Comparison of ENCODE assay signal across 28 cellular contexts in the genomic region with DNA sequence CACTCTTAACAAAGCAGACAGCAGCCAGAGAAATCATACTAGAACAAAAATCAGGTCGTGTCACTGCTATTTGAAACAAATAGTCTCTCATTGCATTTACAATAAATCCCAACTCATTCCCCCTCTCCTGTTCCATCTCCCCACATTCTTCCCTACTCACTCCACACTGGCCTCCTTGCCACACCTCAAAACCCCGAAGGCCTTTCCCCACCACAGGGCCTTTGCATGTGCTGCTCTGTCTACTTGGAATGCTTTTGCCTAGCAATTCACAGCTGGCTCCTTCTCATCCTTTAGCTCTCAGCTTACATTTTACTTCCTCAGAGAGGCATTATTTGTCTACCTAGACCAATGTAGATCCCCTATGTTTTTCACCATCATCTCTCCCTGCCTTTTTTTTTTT.
"Had no signal": no experiment of that assay in that cellular context is flagged by ENCODE, and none has a peak within 500 bp of the region (broad histone marks: within the 10 kb centered on the region; RNA-seq: fewer than 3 reads in every experiment).

No MANE protein-coding gene starts in this region.

- DNase-seq: activated CD4-positive, alpha-beta memory T cell treated with anti-CD3 and anti-CD28 coated beads for 36 hours; activated CD4-positive, alpha-beta T cell treated with anti-CD3 and anti-CD28 coated beads, Interleukin-2, amount 10 ng/mL, durations not matched to agents 24 days and 14 days; activated CD8-positive, alpha-beta memory T cell treated with anti-CD3 and anti-CD28 coated beads, Interleukin-2, amount 50 U/mL, for 4 hours; activated effector memory CD4-positive, alpha-beta T cell treated with anti-CD3 and anti-CD28 coated beads, Interleukin-2, amount 50 U/mL, for 16 hours; activated naive CD4-positive, alpha-beta T cell; activated T-cell treated with anti-CD3 and anti-CD28 coated beads for 4 hours; activated T-cell treated with anti-CD3 and anti-CD28 coated beads, Interleukin-2, amount 50 U/mL, for 4 hours; anterior cingulate cortex; caudate nucleus; NCI-H1092 treated with DMSO at 0.1 percent for 48 hours; NCI-H1417; NCI-H146; NCI-H187; NCI-H2029 treated with DMSO at 0.1 percent for 48 hours; NCI-H2107; NCI-H2171; NCI-H510A; NCI-H526; NCI-H748 treated with DMSO at 0.1 percent for 48 hours; NK-92 treated with Interleukin-12 subunit alpha and Interleukin-12 subunit beta, amount 100 ng/mL, for 24 hours; PC-9; SHP77; SJCRH30; SW 1271 had no signal

- H3K9me3 ChIP-seq: SJCRH30 had no signal

- H3K4me1 Mint-ChIP-seq: activated CD4-positive, alpha-beta T cell treated with anti-CD3 and anti-CD28 coated beads, Interleukin-2, amount 10 ng/mL, durations not matched to agents 24 days and 14 days; brain had no signal

- H3K4me1 ChIP-seq: SJCRH30 had no signal

- H3K4me3 ChIP-seq: K562, PC-9, SJCRH30 had no signal

- H3K27me3 Mint-ChIP-seq: activated CD4-positive, alpha-beta memory T cell treated with anti-CD3 and anti-CD28 coated beads for 36 hours; activated CD4-positive, alpha-beta T cell treated with anti-CD3 and anti-CD28 coated beads, Interleukin-2, amount 10 ng/mL, durations not matched to agents 24 days and 14 days; brain had no signal

- H3K4me3 Mint-ChIP-seq: activated CD4-positive, alpha-beta memory T cell treated with anti-CD3 and anti-CD28 coated beads for 36 hours; activated CD4-positive, alpha-beta T cell treated with anti-CD3 and anti-CD28 coated beads, Interleukin-2, amount 10 ng/mL, durations not matched to agents 24 days and 14 days; activated T-cell treated with anti-CD3 and anti-CD28 coated beads, Interleukin-2, amount 50 U/mL, for 4 hours; T-helper 2 cell treated with Interferon-gamma antibody and Interleukin-4, amounts not matched to agents 5 μg/mL and 100 μg/mL, for 36 hours had no signal

- H3K27ac Mint-ChIP-seq: activated CD4-positive, alpha-beta memory T cell treated with anti-CD3 and anti-CD28 coated beads for 36 hours; activated CD4-positive, alpha-beta T cell treated with anti-CD3 and anti-CD28 coated beads, Interleukin-2, amount 10 ng/mL, durations not matched to agents 24 days and 14 days; brain; T-helper 2 cell treated with Interferon-gamma antibody and Interleukin-4, amounts not matched to agents 5 μg/mL and 100 μg/mL, for 36 hours had no signal

- H3K27me3 ChIP-seq: SJCRH30 had no signal

- H3K36me3 ChIP-seq: SJCRH30 had no signal

- H3K9me3 Mint-ChIP-seq: activated CD4-positive, alpha-beta memory T cell treated with anti-CD3 and anti-CD28 coated beads for 36 hours; activated CD4-positive, alpha-beta T cell treated with anti-CD3 and anti-CD28 coated beads, Interleukin-2, amount 10 ng/mL, durations not matched to agents 24 days and 14 days; activated naive CD4-positive, alpha-beta T cell treated with anti-CD3 and anti-CD28 coated beads, Interleukin-2, amount 50 U/mL, for 72 hours; activated T-cell treated with anti-CD3 and anti-CD28 coated beads, Interleukin-2, amount 50 U/mL, for 4 hours; brain; T-helper 2 cell treated with Interferon-gamma antibody and Interleukin-4, amounts not matched to agents 5 μg/mL and 100 μg/mL, for 36 hours had no signal

- H3K27ac ChIP-seq: PC-9, SJCRH30 had no signal

- ATAC-seq: activated naive CD4-positive, alpha-beta T cell treated with anti-CD3 and anti-CD28 coated beads, Interleukin-2, amount 50 U/mL, for 72 hours; activated T-cell treated with anti-CD3 and anti-CD28 coated beads, Interleukin-2, amount 50 U/mL, for 4 hours; K562 had no signal
